Comparison of ENCODE assay signal across 5 cellular contexts in the genomic region with DNA sequence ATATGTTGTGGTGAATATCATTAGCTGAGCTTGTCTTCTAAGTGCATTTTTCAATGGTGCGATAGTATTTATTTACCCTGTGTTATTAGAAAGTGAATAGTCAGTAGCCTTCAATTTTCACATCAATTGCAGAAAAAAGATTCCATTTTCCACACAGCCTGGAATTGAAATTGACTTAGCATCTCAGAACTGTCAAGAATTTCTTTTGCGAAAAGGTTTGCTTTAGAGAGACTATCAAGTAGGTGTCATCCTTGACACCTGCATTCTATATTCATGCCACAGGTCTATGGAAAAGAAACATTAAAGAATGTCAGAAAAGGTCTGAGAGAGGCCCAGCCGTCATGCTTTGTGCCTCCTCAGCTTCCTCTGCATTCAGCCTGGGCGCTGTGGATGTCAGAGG.
"Had no signal": no experiment of that assay in that cellular context is flagged by ENCODE, and none has a peak within 500 bp of the region (broad histone marks: within the 10 kb centered on the region; RNA-seq: fewer than 3 reads in every experiment).

No MANE protein-coding gene starts in this region.

- H3K4me3 ChIP-seq: K562 had no signal

- H3K27ac ChIP-seq: HL-60 had no signal

- DNase-seq: IMR-90, KBM-7, KG1 had no signal
